Comparison of ENCODE assay signal across 8 cellular contexts in the genomic region with DNA sequence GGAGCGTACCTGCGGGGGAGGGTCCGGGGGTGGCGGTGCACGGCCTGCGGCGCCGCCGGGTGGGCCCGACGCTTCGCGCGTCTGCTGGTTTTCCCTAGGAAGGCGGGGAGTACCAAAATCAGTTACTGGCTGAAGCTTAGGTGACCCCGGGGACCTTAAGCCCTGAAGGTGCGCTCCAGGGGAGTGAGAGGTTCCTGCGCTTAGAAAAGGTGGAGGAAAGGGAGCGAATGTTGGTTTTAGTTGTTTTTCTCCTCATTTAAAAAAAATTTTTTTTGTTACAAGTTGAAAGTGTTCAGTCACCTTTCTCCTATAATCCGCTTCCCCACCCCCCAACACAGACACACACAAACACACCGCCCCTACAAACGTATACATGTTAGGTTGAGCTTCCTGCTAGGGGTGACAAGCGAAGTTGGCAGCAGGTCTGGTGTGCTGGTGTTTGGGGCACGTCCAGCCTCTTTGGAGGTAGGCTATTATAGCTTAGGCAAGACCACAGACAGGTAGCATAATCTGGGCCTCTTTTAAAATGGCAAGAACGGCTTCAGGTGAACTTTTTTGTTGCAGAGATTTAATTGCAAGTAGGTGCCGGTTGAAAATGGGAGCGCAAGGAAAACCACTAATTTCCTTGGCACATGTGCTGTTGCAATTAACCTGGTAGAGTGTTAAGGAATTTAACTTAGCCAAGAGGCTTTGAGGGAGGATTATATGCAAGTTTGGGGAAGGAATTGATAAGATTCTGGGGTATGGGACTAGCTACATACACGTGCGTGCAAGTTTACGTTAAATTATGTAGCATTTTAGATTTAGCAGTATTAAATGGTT. TPM values are rescaled to one million over a fixed set of nuclear protein-coding genes. Genes with fewer than 3 reads are reported as not detected.
DNase-seq lines count a peak whose midpoint lies in the region; ATAC-seq and TF ChIP-seq lines count a peak whose summit lies in the region.

No MANE protein-coding gene starts in this region.

- peaks cover 15% of the 10 kb centered on the region for H3K27me3 ChIP-seq in OCI-LY3 (ENCODE audit: low read depth, low read length)

- H2AFZ ChIP-seq in OCI-LY3 (ENCODE audit: low read depth, low read length), result peak overlapping the region; percentile 84; the same call in 1 of the 2 replicates

- H3K4me1 ChIP-seq in ES-I3 (ENCODE audit: insufficient read depth, low read length), result peaks cover 19% of the 10 kb centered on the region
- H3K4me1 ChIP-seq in OCI-LY3 (ENCODE audit: low read length), result peaks cover 27% of the 10 kb centered on the region

- H3K79me2 ChIP-seq in OCI-LY3 (ENCODE audit: low read length), result no peaks in the 10 kb centered on the region

- H3K9ac ChIP-seq in ES-I3 (ENCODE audit: low read depth, low read length) (peak overlapping the region; percentile 78), OCI-LY3 (ENCODE audit: low read length) (peak overlapping the region; percentile 80)

- no peak for TF ChIP-seq CTCF in OCI-LY3 (IDR thresholded peaks at IDR 0.05; ENCODE audit: low read depth, low read length)
- TF ChIP-seq CTCF in omental fat pad (IDR thresholded peaks at IDR 0.05), result no peak

- H3K9me3 ChIP-seq in ES-I3 (ENCODE audit: control insufficient read depth, insufficient read depth, low read length) (no peaks in the 10 kb centered on the region), OCI-LY3 (ENCODE audit: insufficient read depth, low read length) (no peaks in the 10 kb centered on the region)

- H3K27ac ChIP-seq in OCI-LY3 (ENCODE audit: low read length), result peak overlapping the region; percentile 41; the same call in 1 of the 2 replicates

- H3K4me2 ChIP-seq in OCI-LY3 (ENCODE audit: low read length), result peak overlapping the region; percentile 81

- DNase-seq in activated effector memory CD4-positive, alpha-beta T cell treated with Interleukin-2 at 50 U/mL for 16 hours, result peak; percentile 29
- DNase-seq in glomerular visceral epithelial cell (ENCODE audit: extremely low spot score), result peak; percentile 46
- peak; percentile 48 for DNase-seq in renal cortical epithelial cell (ENCODE audit: low read depth)
- DNase-seq in omental fat pad (ENCODE audit: low spot score), result no peak
- no peak for DNase-seq in NCI-H2029 (lab: John Stamatoyannopoulos, UW)

- H3K36me3 ChIP-seq in ES-I3 (ENCODE audit: insufficient read depth, low read length) (no peaks in the 10 kb centered on the region), OCI-LY3 (replicated peaks; ENCODE audit: low read depth, low read length) (no peaks in the 10 kb centered on the region)

- peak; percentile 0 for ATAC-seq in HG02571 (IDR thresholded peaks at IDR 0.05; ENCODE audit: unreplicated experiment)
- ATAC-seq in omental fat pad (ENCODE audit: low FRiP score), result no peak

- 0 out of 2 replicates have a peak, but pooled peaks cover 2% of the 10 kb centered on the region for H4K20me1 ChIP-seq in OCI-LY3 (ENCODE audit: insufficient read depth, low read length)

- H3K4me3 ChIP-seq in OCI-LY3 (ENCODE audit: low read length), result peak overlapping the region; percentile 95

RNA-seq across cellular contexts. Expression of a gene that starts 0.9 kb away (rescaled TPM):
- total RNA-seq in renal cortical epithelial cell (152 and 341 TPM in 2 replicates), omental fat pad (100 to 1,000 TPM in 3 of 4 donors, 10 to 100 TPM in 1; 85.4 to 647 (median 252) TPM)

Comparison
In these comparisons a context has a peak if more than half of its experiments do, and no peak if none do; other contexts are left out.
1. DNase-seq: peak in activated effector memory CD4-positive, alpha-beta T cell treated with Interleukin-2 at 50 U/mL for 16 hours (single experiment), glomerular visceral epithelial cell (single experiment) and renal cortical epithelial cell (single experiment); none in omental fat pad (single experiment) and NCI-H2029 (single experiment).